ENCODE assay signal across 31 cellular contexts in the genomic region with DNA sequence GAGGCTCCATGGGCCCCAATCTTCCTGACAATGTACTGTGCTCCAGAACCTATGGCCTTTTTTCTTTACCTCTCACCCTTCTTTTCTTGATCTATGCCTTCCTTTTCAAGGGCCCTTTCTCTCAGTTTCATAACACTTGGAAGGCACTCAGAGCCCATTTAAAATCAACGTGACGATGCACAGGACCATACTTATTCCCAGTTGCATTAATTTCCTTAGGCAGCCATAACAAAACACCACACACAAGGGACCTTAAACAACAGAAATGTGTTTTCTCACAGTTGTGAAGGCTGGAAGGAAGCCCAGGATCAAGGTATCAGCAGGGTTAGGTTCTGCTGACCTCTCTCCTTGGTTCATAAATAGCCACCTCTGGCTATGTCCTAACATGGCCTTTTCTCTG.
"Had no signal": no experiment of that assay in that cellular context is flagged by ENCODE, and none has a peak within 500 bp of the region (broad histone marks: within the 10 kb centered on the region; RNA-seq: fewer than 3 reads in every experiment).

No MANE protein-coding gene starts in this region.

- H3K9me3 Mint-ChIP-seq: activated B cell treated with CpG ODN at 0.5 μM for 24 hours; activated CD8-positive, alpha-beta T cell treated with anti-CD3 and anti-CD28 coated beads for 36 hours; activated T-cell treated with anti-CD3 and anti-CD28 coated beads, Interleukin-2, amount 50 U/mL, for 4 hours; activated T-helper 17 cell treated with anti-CD3 and anti-CD28 coated beads, Interleukin-2, amount 50 U/mL, for 72 hours; dendritic cell treated with granulocyte-macrophage colony-stimulating factor and Interleukin-4, amounts not matched to agents 40 ng/mL and 50 ng/mL, for 4 days; T-helper 2 cell treated with Interferon-gamma antibody and Interleukin-4, amounts not matched to agents 5 μg/mL and 100 μg/mL, for 36 hours had no signal

- H3K36me3 ChIP-seq: brain microvascular endothelial cell, gastrocnemius medialis, WERI-Rb-1 had no signal

- H3K27ac Mint-ChIP-seq: activated B cell treated with CpG ODN at 0.5 μM for 24 hours; activated CD8-positive, alpha-beta T cell treated with anti-CD3 and anti-CD28 coated beads for 36 hours; activated naive CD8-positive, alpha-beta T cell; activated T-helper 17 cell treated with anti-CD3 and anti-CD28 coated beads, Interleukin-2, amount 50 U/mL, for 72 hours; dendritic cell treated with granulocyte-macrophage colony-stimulating factor and Interleukin-4, amounts not matched to agents 40 ng/mL and 50 ng/mL, for 4 days; endodermal cell; T-helper 17 cell; T-helper 2 cell treated with Interferon-gamma antibody and Interleukin-4, amounts not matched to agents 5 μg/mL and 100 μg/mL, for 36 hours had no signal

- DNase-seq: activated B cell treated with CpG ODN at 0.5 μM for 24 hours; activated CD4-positive, alpha-beta T cell treated with anti-CD3 and anti-CD28 coated beads for 48 hours; activated CD4-positive, alpha-beta T cell treated with anti-CD3 and anti-CD28 coated beads, Interleukin-2, amount 50 U/mL, for 1 hour; activated CD4-positive, alpha-beta T cell treated with anti-CD3 and anti-CD28 coated beads, Interleukin-2, amount 50 U/mL, for 48 hours; activated CD8-positive, alpha-beta memory T cell treated with anti-CD3 and anti-CD28 coated beads for 24 hours; activated CD8-positive, alpha-beta T cell treated with anti-CD3 and anti-CD28 coated beads for 36 hours; activated effector memory CD4-positive, alpha-beta T cell treated with Interleukin-2 at 50 U/mL for 16 hours; activated gamma-delta T cell treated with Interleukin-2 at 50 U/mL for 16 hours; activated naive CD4-positive, alpha-beta T cell treated with anti-CD3 and anti-CD28 coated beads, Interleukin-2, amount 50 U/mL, for 16 hours; activated naive CD4-positive, alpha-beta T cell treated with Interleukin-2 at 50 U/mL for 16 hours; activated T-cell treated with anti-CD3 and anti-CD28 coated beads, Interleukin-2, amount 50 U/mL, for 4 hours; amniotic stem cell; anterior cingulate cortex; brain microvascular endothelial cell; dorsolateral prefrontal cortex; effector memory CD4-positive, alpha-beta T cell; foreskin keratinocyte; gastrocnemius medialis; T-helper 1 cell; T-helper 17 cell; T1000; WERI-Rb-1 had no signal

- H3K27ac ChIP-seq: brain microvascular endothelial cell, coronary artery, dorsolateral prefrontal cortex, foreskin keratinocyte, gastrocnemius medialis, WERI-Rb-1 had no signal

- ATAC-seq: activated CD4-positive, CD25-positive, alpha-beta regulatory T cell treated with anti-CD3 and anti-CD28 coated beads, Interleukin-2, amount 50 U/mL, for 24 hours; activated CD8-positive, alpha-beta T cell treated with anti-CD3 and anti-CD28 coated beads for 36 hours; activated T-cell treated with anti-CD3 and anti-CD28 coated beads, Interleukin-2, amount 50 U/mL, for 4 hours; activated T-helper 17 cell treated with anti-CD3 and anti-CD28 coated beads, Interleukin-2, amount 50 U/mL, for 72 hours; esophagus mucosa; foreskin keratinocyte; gastrocnemius medialis; T-helper 17 cell had no signal

- H3K27me3 Mint-ChIP-seq: activated naive CD8-positive, alpha-beta T cell had no signal

- H3K4me3 Mint-ChIP-seq: activated B cell treated with CpG ODN at 0.5 μM for 24 hours; activated CD8-positive, alpha-beta T cell treated with anti-CD3 and anti-CD28 coated beads for 36 hours; activated naive CD8-positive, alpha-beta T cell; activated T-cell treated with anti-CD3 and anti-CD28 coated beads, Interleukin-2, amount 50 U/mL, for 4 hours; activated T-helper 17 cell treated with anti-CD3 and anti-CD28 coated beads, Interleukin-2, amount 50 U/mL, for 72 hours; central memory CD8-positive, alpha-beta T cell; dendritic cell treated with granulocyte-macrophage colony-stimulating factor and Interleukin-4, amounts not matched to agents 40 ng/mL and 50 ng/mL, for 4 days; endodermal cell; T-helper 17 cell; T-helper 2 cell treated with Interferon-gamma antibody and Interleukin-4, amounts not matched to agents 5 μg/mL and 100 μg/mL, for 36 hours had no signal

- H3K36me3 Mint-ChIP-seq: activated naive CD8-positive, alpha-beta T cell had no signal

- H3K4me3 ChIP-seq: coronary artery, dorsolateral prefrontal cortex, gastrocnemius medialis had no signal

- H3K27me3 ChIP-seq: brain microvascular endothelial cell, dorsolateral prefrontal cortex, foreskin keratinocyte, gastrocnemius medialis had no signal

- H3K4me1 Mint-ChIP-seq: activated B cell treated with CpG ODN at 0.5 μM for 24 hours; activated T-helper 17 cell treated with anti-CD3 and anti-CD28 coated beads, Interleukin-2, amount 50 U/mL, for 72 hours; central memory CD8-positive, alpha-beta T cell; T-helper 17 cell had no signal

- H3K9me3 ChIP-seq: gastrocnemius medialis had no signal
